ENCODE assay signal across 22 cellular contexts in the genomic region with DNA sequence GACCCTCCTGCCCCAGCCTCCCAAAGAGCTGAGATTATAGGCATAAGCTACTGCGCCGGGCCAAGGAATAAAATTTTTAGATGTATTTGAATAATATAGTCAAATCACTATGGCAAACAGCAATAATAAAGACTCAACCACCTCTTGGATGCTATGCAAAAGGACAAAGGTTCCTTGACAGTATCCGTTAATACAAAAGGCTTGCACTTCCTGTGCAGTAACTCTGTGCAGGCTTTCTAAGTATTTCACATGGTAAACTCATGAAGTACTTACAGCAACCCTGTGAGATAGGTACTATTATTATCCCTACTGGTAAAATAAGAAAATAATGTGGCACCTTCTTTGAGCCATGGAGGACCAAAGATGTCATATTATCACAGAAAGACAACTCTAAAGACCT.
"Had no signal": no experiment of that assay in that cellular context is flagged by ENCODE, and none has a peak within 500 bp of the region (broad histone marks: within the 10 kb centered on the region; RNA-seq: fewer than 3 reads in every experiment).

No MANE protein-coding gene starts in this region.

- ATAC-seq: Right ventricle myocardium inferior, SK-N-SH treated with all-trans-retinoic acid at 6 μM for 48 hours had no signal

- DNase-seq: KBM-7, MV-4-11, NCI-H1048, NCI-H1105, NCI-H1417, NCI-H1436 treated with DMSO at 0.1 percent for 48 hours, NCI-H1694, NCI-H187 treated with DMSO at 0.1 percent for 48 hours, NCI-H2029 treated with DMSO at 0.1 percent for 48 hours, NCI-H2171 treated with DMSO at 0.1 percent for 48 hours, NCI-H345, NCI-H446 treated with DMSO at 0.1 percent for 48 hours, NCI-H510A treated with DMSO at 0.1 percent for 48 hours, NCI-H69, NCI-H774, OCI-M1, PC-9, Peyer's patch, SHP77 treated with DMSO at 0.1 percent for 48 hours, SJCRH30 had no signal
